Comparison of ENCODE assay signal across 13 cellular contexts in genomic region chr9:113785334-113785733, GRCh38.
"Had no signal": no experiment of that assay in that cellular context is flagged by ENCODE, and none has a peak within 500 bp of the region (broad histone marks: within the 10 kb centered on the region; RNA-seq: fewer than 3 reads in every experiment).

No MANE protein-coding gene starts in this region.

- H3K4me3 Mint-ChIP-seq: activated naive CD8-positive, alpha-beta T cell; activated T-cell treated with anti-CD3 and anti-CD28 coated beads, Interleukin-2, amount 50 U/mL, for 24 hours; neural progenitor cell; stimulated activated memory B cell treated with anti-CD40 and anti-IgM and Interleukin-4, amounts not matched to agents 10 μg/mL and 1 μg/mL and 100 μg/mL, for 72 hours; T-helper 2 cell treated with Interferon-gamma antibody and Interleukin-4, amounts not matched to agents 5 μg/mL and 100 μg/mL, for 36 hours had no signal

- H3K9me3 Mint-ChIP-seq: activated T-cell treated with anti-CD3 and anti-CD28 coated beads, Interleukin-2, amount 50 U/mL, for 24 hours; neural progenitor cell; T-helper 2 cell treated with Interferon-gamma antibody and Interleukin-4, amounts not matched to agents 5 μg/mL and 100 μg/mL, for 36 hours had no signal

- H3K9ac ChIP-seq: neural progenitor cell, parathyroid adenoma had no signal

- H3K4me2 ChIP-seq: neural progenitor cell had no signal

- H3K4me3 ChIP-seq: esophagus muscularis mucosa, neural progenitor cell had no signal

- H3K4me1 ChIP-seq: esophagus muscularis mucosa, neural progenitor cell, parathyroid adenoma had no signal

- H3K9me3 ChIP-seq: esophagus muscularis mucosa had no signal

- H3K36me3 ChIP-seq: esophagus muscularis mucosa, neural progenitor cell had no signal

- H3K79me2 ChIP-seq: parathyroid adenoma had no signal

- H3K27ac Mint-ChIP-seq: activated naive CD8-positive, alpha-beta T cell; activated T-cell treated with anti-CD3 and anti-CD28 coated beads, Interleukin-2, amount 50 U/mL, for 24 hours; neural progenitor cell; stimulated activated memory B cell treated with anti-CD40 and anti-IgM and Interleukin-4, amounts not matched to agents 10 μg/mL and 1 μg/mL and 100 μg/mL, for 72 hours; T-helper 2 cell treated with Interferon-gamma antibody and Interleukin-4, amounts not matched to agents 5 μg/mL and 100 μg/mL, for 36 hours had no signal

- H3K36me3 Mint-ChIP-seq: activated naive CD8-positive, alpha-beta T cell; neural progenitor cell; stimulated activated memory B cell treated with anti-CD40 and anti-IgM and Interleukin-4, amounts not matched to agents 10 μg/mL and 1 μg/mL and 100 μg/mL, for 72 hours had no signal

- FAIRE-seq: endometrium had no signal

- H3K27ac ChIP-seq: esophagus muscularis mucosa, neural progenitor cell, parathyroid adenoma had no signal

- DNase-seq: activated effector memory CD4-positive, alpha-beta T cell treated with Interleukin-2 at 50 U/mL for 16 hours; activated T-cell treated with anti-CD3 and anti-CD28 coated beads, Interleukin-2, amount 50 U/mL, for 24 hours; mesendoderm; trophoblast cell had no signal

- H3K4me1 Mint-ChIP-seq: stimulated activated memory B cell treated with anti-CD40 and anti-IgM and Interleukin-4, amounts not matched to agents 10 μg/mL and 1 μg/mL and 100 μg/mL, for 72 hours had no signal

- ATAC-seq: activated CD4-positive, CD25-positive, alpha-beta regulatory T cell treated with anti-CD3 and anti-CD28 coated beads, Interleukin-2, amount 50 U/mL, for 24 hours; left lobe of liver; stimulated activated memory B cell treated with anti-CD40 and anti-IgM and Interleukin-4, amounts not matched to agents 10 μg/mL and 1 μg/mL and 100 μg/mL, for 72 hours had no signal

- H2AFZ ChIP-seq: neural progenitor cell, parathyroid adenoma had no signal

- H3K27me3 ChIP-seq: neural progenitor cell had no signal
